25 cellular contexts compared by ENCODE assay signal in genomic region chr12:53932915-53933314, GRCh38. TPM values are rescaled to one million over a fixed set of nuclear protein-coding genes. Genes with fewer than 3 reads are reported as not detected.
DNase-seq lines count a peak whose midpoint lies in the region; ATAC-seq, FAIRE-seq and TF ChIP-seq lines count a peak whose summit lies in the region.
"Had no signal": no experiment of that assay in that cellular context is flagged by ENCODE, and none has a peak within 500 bp of the region (broad histone marks: within the 10 kb centered on the region; RNA-seq: fewer than 3 reads in every experiment).

No MANE protein-coding gene starts in this region.

- no peaks in the 10 kb centered on the region for H3K9me2 ChIP-seq in GM23338 (ENCODE audit: insufficient read depth)

- no peak overlapping the region for H3K18ac ChIP-seq in H1 (ENCODE audit: extremely low read depth, low read length)

- no peak overlapping the region for H4K91ac ChIP-seq in H1 (replicated peaks; ENCODE audit: insufficient read length, low read length)

- no peaks in the 10 kb centered on the region for H3K79me2 ChIP-seq in GM23338 (replicated peaks; ENCODE audit: insufficient read depth)
- H3K79me2 ChIP-seq in H1 (ENCODE audit: control insufficient read depth in 1 of 2, insufficient read depth in 2 of 2, low read length in 2 of 2) = no peaks in the 10 kb centered on the region

- H2BK12ac ChIP-seq in H1 (ENCODE audit: low read depth, low read length) = no peak overlapping the region

- H3K4ac ChIP-seq in H1 (replicated peaks; ENCODE audit: insufficient read length, low read depth, low read length) = no peak overlapping the region

- H3K27me3 ChIP-seq in GM23338 (ENCODE audit: insufficient read depth) (peaks cover 100% of the 10 kb centered on the region), Panc1 (ENCODE audit: control insufficient read depth, insufficient read depth, low read length) (no peaks in the 10 kb centered on the region), H1 (replicated peaks in 1 of 4; ENCODE audit: control insufficient read depth in 3 of 4, extremely low read depth in 1 of 4, insufficient read depth in 3 of 4, low read length in 3 of 4) (peaks cover 93 to 100% (median 99%) of the 10 kb centered on the region in 4 experiments)

- H3K9ac ChIP-seq in H1 (replicated peaks in 1 of 4; ENCODE audit: extremely low read depth in 1 of 4, low read depth in 3 of 4, low read length in 3 of 4) = no peak overlapping the region
- H3K9ac ChIP-seq: BLaER1 had no signal

- H3K36me3 ChIP-seq in GM23338 (ENCODE audit: insufficient read depth) = no peaks in the 10 kb centered on the region
- no peaks in the 10 kb centered on the region for H3K36me3 ChIP-seq in Panc1 (ENCODE audit: control insufficient read depth, insufficient read depth, low read length)
- H3K36me3 ChIP-seq in H1 (ENCODE audit: control insufficient read depth in 2 of 4, insufficient read depth in 4 of 4, low read length in 3 of 4) = peaks cover 0 to 2% (median 0%) of the 10 kb centered on the region in 4 experiments; a peak in 1 of 8 replicates
- H3K36me3 ChIP-seq: BE2C, BLaER1 had no signal

- no peak overlapping the region for H4K8ac ChIP-seq in H1 (ENCODE audit: extremely low read depth, insufficient read depth, low read length)

- H4K5ac ChIP-seq in H1 (ENCODE audit: insufficient read length, low read depth, low read length) = no peak overlapping the region

- H3K79me1 ChIP-seq in H1 (ENCODE audit: low read depth, low read length) = no peaks in the 10 kb centered on the region

- H3K36me3 Mint-ChIP-seq in GM23338 (ENCODE audit: low read depth) (no peaks in the 10 kb centered on the region), osteocyte (ENCODE audit: unreplicated experiment) (no peaks in the 10 kb centered on the region)
- H3K36me3 Mint-ChIP-seq: CD8-positive, alpha-beta T cell had no signal

- no peak overlapping the region for H3K4me3 Mint-ChIP-seq in GM23338
- H3K4me3 Mint-ChIP-seq in osteocyte (ENCODE audit: unreplicated experiment) = no peak overlapping the region
- H3K4me3 Mint-ChIP-seq: CD4-positive, alpha-beta T cell; CD8-positive, alpha-beta T cell had no signal

- H3K27ac ChIP-seq in GM23338 (ENCODE audit: low read depth) = no peak overlapping the region
- H3K27ac ChIP-seq in Panc1 (ENCODE audit: low read length) = peak overlapping the region; percentile 71; the same call in 1 of the 2 replicates
- no peak overlapping the region for H3K27ac ChIP-seq in H1 (ENCODE audit: low read depth, low read length)
- H3K27ac ChIP-seq: BLaER1, C4-2B had no signal

- TF ChIP-seq EP300 in H1 (IDR thresholded peaks at IDR 0.05; ENCODE audit: borderline replicate concordance in 1 of 2, low read depth in 2 of 2, low read length in 2 of 2) = no peak

- H3K4me1 ChIP-seq in GM23338 (ENCODE audit: insufficient read depth) = peaks cover 23% of the 10 kb centered on the region
- peaks cover 24% of the 10 kb centered on the region for H3K4me1 ChIP-seq in Panc1 (ENCODE audit: control insufficient read depth, insufficient read depth, low read length)
- H3K4me1 ChIP-seq in H1 (replicated peaks in 1 of 4; ENCODE audit: control insufficient read depth in 3 of 4, insufficient read depth in 4 of 4, low read length in 3 of 4) = peaks cover 0 to 4% (median 2%) of the 10 kb centered on the region in 4 experiments; a peak in 4 of 7 replicates
- H3K4me1 ChIP-seq: BE2C, BLaER1 had no signal

- H3K27ac Mint-ChIP-seq in GM23338 (no peak overlapping the region), osteocyte (ENCODE audit: unreplicated experiment) (no peak overlapping the region)
- H3K27ac Mint-ChIP-seq: CD4-positive, alpha-beta T cell; CD8-positive, alpha-beta T cell had no signal

- TF ChIP-seq CTCF in GM23338 (conservative IDR thresholded peaks at IDR 0.05; ENCODE audit: low read depth in 2 of 2) (no peak), Panc1 (IDR thresholded peaks at IDR 0.05) (no peak), H1 (IDR thresholded peaks at IDR 0.05; ENCODE audit: control extremely low read depth in 1 of 3, insufficient read depth in 1 of 3, low read depth in 1 of 3, low read length in 3 of 3) (no peak), osteocyte (IDR thresholded peaks at IDR 0.05) (no peak)

- H2BK15ac ChIP-seq in H1 (ENCODE audit: low read length) = no peak overlapping the region

- TF ChIP-seq RAD21 in H1 (IDR thresholded peaks at IDR 0.05 in 1 of 2, conservative IDR thresholded peaks at IDR 0.05 in 1 of 2; ENCODE audit: low read depth in 2 of 2, low read length in 2 of 2) = no peak

- no peak overlapping the region for H2BK20ac ChIP-seq in H1 (ENCODE audit: low read length)

- H3K9me3 Mint-ChIP-seq in GM23338 (peaks cover 6% of the 10 kb centered on the region; the same call in 2 of the 3 replicates), osteocyte (ENCODE audit: unreplicated experiment) (no peaks in the 10 kb centered on the region)
- H3K9me3 Mint-ChIP-seq: CD4-positive, alpha-beta T cell had no signal

- H3K27me3 Mint-ChIP-seq in GM23338 (ENCODE audit: insufficient read depth, low read depth, poor library complexity) (peaks cover 100% of the 10 kb centered on the region), osteocyte (ENCODE audit: unreplicated experiment) (peaks cover 95% of the 10 kb centered on the region)

- intact Hi-C loops in Panc1 (cut with micrococcal nuclease; ENCODE audit: unreplicated experiment) = no loop called here

- H2AK5ac ChIP-seq in H1 (ENCODE audit: low read depth, low read length) = no peak overlapping the region

- no peaks in the 10 kb centered on the region for H3K9me3 ChIP-seq in Panc1 (ENCODE audit: control insufficient read depth, insufficient read depth, low read depth, low read length)
- H3K9me3 ChIP-seq in H1 (ENCODE audit: insufficient read depth in 2 of 2, low read depth in 1 of 2, low read length in 1 of 2) = no peaks in the 10 kb centered on the region
- H3K9me3 ChIP-seq: BE2C, Caco-2 had no signal

- H3K23me2 ChIP-seq in H1 (ENCODE audit: low read depth, low read length) = no peaks in the 10 kb centered on the region; the same call in 1 of the 2 replicates

- TF ChIP-seq POLR2A in H1 (IDR thresholded peaks at IDR 0.05; ENCODE audit: control extremely low read depth in 1 of 2, low read depth in 2 of 2, low read length in 2 of 2) (no peak), erythroblast (IDR thresholded peaks at IDR 0.05; ENCODE audit: low read length) (no peak)

- no peak overlapping the region for H3K56ac ChIP-seq in H1 (replicated peaks; ENCODE audit: insufficient read length, low read depth, low read length)

- FAIRE-seq in H1 (lab: Jason Lieb, UNC) = no peak
- FAIRE-seq: A204.1, D721Med, G401.6, GM12891, GM19239 had no signal

- no peak overlapping the region for H3K14ac ChIP-seq in H1 (ENCODE audit: insufficient read length)

- CTCF ChIA-PET in Panc1 (lab: Charles Lee) = no interaction called here
- CTCF ChIA-PET in H1 (lab: Charles Lee; ENCODE audit: partially characterized antibody) = interaction anchor here (1.3 to 1.8 kb wide), 3 partner anchors 39 to 187 kb away, joined by 3 to 4 read pairs (median 3); partner anchors contain the start of gene HOXC5

- H3K4me3 ChIP-seq in GM23338 = no peak overlapping the region
- H3K4me3 ChIP-seq in Panc1 (ENCODE audit: low read depth in 2 of 2, low read length in 2 of 2) = no peak overlapping the region
- H3K4me3 ChIP-seq in H1 (ENCODE audit: extremely low read depth in 1 of 4, insufficient read depth in 2 of 4, low read depth in 3 of 4, low read length in 4 of 4) = no peak overlapping the region
- H3K4me3 ChIP-seq: BLaER1 had no signal

- H3K4me2 ChIP-seq in GM23338 (no peak overlapping the region), H1 (ENCODE audit: insufficient read depth in 1 of 2, low read depth in 2 of 2, low read length in 2 of 2) (no peak overlapping the region)
- H3K4me2 ChIP-seq: BLaER1 had no signal

- peaks cover 21% of the 10 kb centered on the region for H3K4me1 Mint-ChIP-seq in GM23338
- H3K4me1 Mint-ChIP-seq in osteocyte (ENCODE audit: unreplicated experiment) = peaks cover 7% of the 10 kb centered on the region

- H3F3A ChIP-seq in GM23338 (replicated peaks; ENCODE audit: low read depth) = peaks cover 28% of the 10 kb centered on the region

- no peak overlapping the region for H2BK120ac ChIP-seq in H1 (replicated peaks; ENCODE audit: low read depth, low read length)

- DNase-seq in GM23338 (ENCODE audit: low spot score) (no peak), Panc1 (ENCODE audit: low read depth, low spot score) (no peak), H1 (ENCODE audit: low read depth in 1 of 2, low spot score in 2 of 2) (peak in 1 of 2 experiments; percentile 17), osteocyte (ENCODE audit: extremely low spot score, unreplicated experiment) (peak; percentile 32), NCI-H2227 (lab: John Stamatoyannopoulos, UW; ENCODE audit: unreplicated experiment) (no peak), NCI-H774 (lab: John Stamatoyannopoulos, UW) (no peak), erythroblast (lab: John Stamatoyannopoulos, UW) (no peak), kidney glomerular epithelial cell (lab: John Stamatoyannopoulos, UW) (no peak)
- DNase-seq: 8988T; ACHN; BE2C; Caco-2; Calu3; CD4-positive, alpha-beta T cell; CD8-positive, alpha-beta T cell; DMS79 treated with DMSO at 0.1 percent for 48 hours; GF-D8 had no signal

- H4K20me1 ChIP-seq in GM23338 (replicated peaks; ENCODE audit: insufficient read depth) (peaks cover 60% of the 10 kb centered on the region), H1 (replicated peaks in 1 of 2; ENCODE audit: control insufficient read depth in 1 of 2, insufficient read depth in 2 of 2, low read length in 2 of 2) (peaks cover 15 to 24% of the 10 kb centered on the region in 2 experiments)

- 60% methylated on average over 4 of the region's 4 CpGs; no CpG with 5 or more reads in 1 of the 2 experiments for WGBS in H1 (ENCODE audit: extremely low coverage in 1 of 2, insufficient coverage in 1 of 2, insufficient read length in 1 of 2, insufficient replicate concordance in 2 of 2, low coverage in 1 of 2, low lambda C conversion rate in 2 of 2, missing lambda C conversion rate in 1 of 2), 2 experiments

- H2AFZ ChIP-seq in GM23338 (no peak overlapping the region), H1 (ENCODE audit: low read length) (no peak overlapping the region)

- no peak overlapping the region for H2BK5ac ChIP-seq in H1 (ENCODE audit: low read depth, low read length)

- no peak overlapping the region for H3K23ac ChIP-seq in H1 (ENCODE audit: insufficient read length)

- POLR2A ChIA-PET in Panc1 (lab: Charles Lee) = no interaction called here
- POLR2A ChIA-PET in H1 (lab: Charles Lee; ENCODE audit: partially characterized antibody) = no interaction called here

- in situ Hi-C loops in Panc1 (cut with HindIII; ENCODE audit: low pct_unique_long_range_greater_than_20kb, low sequenced_read_pairs) = no loop called here

- ATAC-seq in GM23338 = no peak
- no peak for ATAC-seq in Panc1
- ATAC-seq: CD8-positive, alpha-beta T cell had no signal

- BruUV-seq in Panc1 (replicated peaks; lab: Mats Ljungman, UMichigan) = no TSS peak

RNA-seq across cellular contexts. Expression of gene HOXC13, which starts 5.7 kb away (rescaled TPM):
- total RNA-seq in GM23338 (2014; rRNA removed; shearing (Covaris generic)) = 0.10 TPM in 1 of 2 replicates, not detected in the other
- polyA plus RNA-seq in GM23338 (2016; fragmentation: Nextera tagmentation; extraction: Ambion mirVana) = not detected in 2 replicates
- 93.5 TPM for total RNA-seq in Panc1 (2021; ENCODE audit: unreplicated experiment)
- polyA plus RNA-seq in Panc1 (2012; ENCODE audit: insufficient read length) = 125 TPM
- total RNA-seq in H1 (2021; fragmentation: NEBNext Ultra II Directional; extraction: Animal tissue kit (Norgen Biotek cat#: 25700)) = 0.13 TPM in 1 of 2 replicates, not detected in the other
- polyA plus RNA-seq in H1 (2011; rRNA removed) = 0.02 TPM in 1 of 2 replicates, not detected in the other
- not detected for polyA plus RNA-seq in H1 (2011; cell fraction: cytosol; rRNA removed)
- not detected for polyA plus RNA-seq in H1 (2011; cell fraction: nucleus; rRNA removed)
- polyA plus RNA-seq in H1 (2012, experiment 1 of 2) = not detected in 4 replicates
- polyA plus RNA-seq in H1 (2012, experiment 2 of 2) = 0.10 TPM
- polyA plus RNA-seq in H1 (2013, experiment 1 of 2) = 0.02 TPM
- not detected for polyA plus RNA-seq in H1 (2013, experiment 2 of 2)
- not detected in 2 replicates for polyA minus RNA-seq in H1 (2011; rRNA and poly(A)+ RNA removed)
- polyA minus RNA-seq in H1 (2011; cell fraction: cytosol; rRNA and poly(A)+ RNA removed) = not detected
- not detected for polyA minus RNA-seq in H1 (2011; cell fraction: nucleus; rRNA and poly(A)+ RNA removed)
- total RNA-seq in osteocyte = not detected in 2 replicates
- total RNA-seq: Calu3; CD4-positive, alpha-beta T cell; CD8-positive, alpha-beta T cell had no signal
- polyA plus RNA-seq: AG04450 had no signal

RNA-seq across cellular contexts. Expression of gene HOXC12, which starts 21.8 kb away (rescaled TPM):
- total RNA-seq in GM23338 (2014; rRNA removed; shearing (Covaris generic)) = not detected in 2 replicates
- polyA plus RNA-seq in GM23338 (2016; fragmentation: Nextera tagmentation; extraction: Ambion mirVana) = not detected in 2 replicates
- total RNA-seq in Panc1 (2021; ENCODE audit: unreplicated experiment) = 5.1 TPM
- polyA plus RNA-seq in Panc1 (2012; ENCODE audit: insufficient read length) = 15.1 TPM
- not detected in 2 replicates for total RNA-seq in H1 (2021; fragmentation: NEBNext Ultra II Directional; extraction: Animal tissue kit (Norgen Biotek cat#: 25700))
- polyA plus RNA-seq in H1 (2011; rRNA removed) = not detected in 2 replicates
- not detected for polyA plus RNA-seq in H1 (2011; cell fraction: cytosol; rRNA removed)
- not detected for polyA plus RNA-seq in H1 (2011; cell fraction: nucleus; rRNA removed)
- polyA plus RNA-seq in H1 (2012, experiment 1 of 2) = not detected in 4 replicates
- not detected for polyA plus RNA-seq in H1 (2012, experiment 2 of 2)
- polyA plus RNA-seq in H1 (2013, experiment 1 of 2) = not detected
- not detected for polyA plus RNA-seq in H1 (2013, experiment 2 of 2)
- not detected in 2 replicates for polyA minus RNA-seq in H1 (2011; rRNA and poly(A)+ RNA removed)
- not detected for polyA minus RNA-seq in H1 (2011; cell fraction: cytosol; rRNA and poly(A)+ RNA removed)
- polyA minus RNA-seq in H1 (2011; cell fraction: nucleus; rRNA and poly(A)+ RNA removed) = not detected
- total RNA-seq in osteocyte = not detected in 2 replicates
- total RNA-seq: Calu3; CD4-positive, alpha-beta T cell; CD8-positive, alpha-beta T cell had no signal
- polyA plus RNA-seq: AG04450 had no signal

RNA-seq across cellular contexts. Expression of gene HOXC11, which starts 40.0 kb away (rescaled TPM):
- total RNA-seq in GM23338 (2014; rRNA removed; shearing (Covaris generic)) = not detected in 2 replicates
- polyA plus RNA-seq in GM23338 (2016; fragmentation: Nextera tagmentation; extraction: Ambion mirVana) (not detected in 2 replicates), H1 (2011; rRNA removed) (not detected in 2 replicates)
- total RNA-seq in Panc1 (2021; ENCODE audit: unreplicated experiment) (17.0 TPM), osteocyte (not detected in 2 replicates)
- polyA plus RNA-seq in Panc1 (2012; ENCODE audit: insufficient read length) = 19.6 TPM
- not detected in 2 replicates for total RNA-seq in H1 (2021; fragmentation: NEBNext Ultra II Directional; extraction: Animal tissue kit (Norgen Biotek cat#: 25700))
- not detected for polyA plus RNA-seq in H1 (2011; cell fraction: cytosol; rRNA removed)
- not detected for polyA plus RNA-seq in H1 (2011; cell fraction: nucleus; rRNA removed)
- polyA plus RNA-seq in H1 (2012, experiment 1 of 2) = not detected in 4 replicates
- not detected for polyA plus RNA-seq in H1 (2012, experiment 2 of 2)
- polyA plus RNA-seq in H1 (2013, experiment 1 of 2) = not detected
- polyA plus RNA-seq in H1 (2013, experiment 2 of 2) = not detected
- polyA minus RNA-seq in H1 (2011; rRNA and poly(A)+ RNA removed) = not detected in 2 replicates
- polyA minus RNA-seq in H1 (2011; cell fraction: cytosol; rRNA and poly(A)+ RNA removed) = 0.88 TPM
- 0.40 TPM for polyA minus RNA-seq in H1 (2011; cell fraction: nucleus; rRNA and poly(A)+ RNA removed)
- total RNA-seq: Calu3; CD4-positive, alpha-beta T cell; CD8-positive, alpha-beta T cell had no signal
- polyA plus RNA-seq: AG04450 had no signal

RNA-seq across cellular contexts. Expression of gene HOTAIR, which starts 41.8 kb away (rescaled TPM):
- total RNA-seq in GM23338 (2014; rRNA removed; shearing (Covaris generic)) = not detected in 2 replicates
- not detected in 2 replicates for polyA plus RNA-seq in GM23338 (2016; fragmentation: Nextera tagmentation; extraction: Ambion mirVana)
- total RNA-seq in Panc1 (2021; ENCODE audit: unreplicated experiment) = 31.7 TPM
- 25.6 TPM for polyA plus RNA-seq in Panc1 (2012; ENCODE audit: insufficient read length)
- not detected in 2 replicates for total RNA-seq in H1 (2021; fragmentation: NEBNext Ultra II Directional; extraction: Animal tissue kit (Norgen Biotek cat#: 25700))
- polyA plus RNA-seq in H1 (2011; rRNA removed) = not detected in 2 replicates
- not detected for polyA plus RNA-seq in H1 (2011; cell fraction: cytosol; rRNA removed)
- not detected for polyA plus RNA-seq in H1 (2011; cell fraction: nucleus; rRNA removed)
- not detected in 4 replicates for polyA plus RNA-seq in H1 (2012, experiment 1 of 2)
- polyA plus RNA-seq in H1 (2012, experiment 2 of 2) = not detected
- not detected for polyA plus RNA-seq in H1 (2013, experiment 1 of 2)
- not detected for polyA plus RNA-seq in H1 (2013, experiment 2 of 2)
- polyA minus RNA-seq in H1 (2011; rRNA and poly(A)+ RNA removed) = not detected in 2 replicates
- polyA minus RNA-seq in H1 (2011; cell fraction: cytosol; rRNA and poly(A)+ RNA removed) = not detected
- not detected for polyA minus RNA-seq in H1 (2011; cell fraction: nucleus; rRNA and poly(A)+ RNA removed)
- not detected in 2 replicates for total RNA-seq in osteocyte
- total RNA-seq: Calu3; CD4-positive, alpha-beta T cell; CD8-positive, alpha-beta T cell had no signal
- polyA plus RNA-seq: AG04450 had no signal

RNA-seq across cellular contexts. Expression of gene HOXC10, which starts 52.0 kb away (rescaled TPM):
- not detected in 2 replicates for total RNA-seq in GM23338 (2014; rRNA removed; shearing (Covaris generic))
- polyA plus RNA-seq in GM23338 (2016; fragmentation: Nextera tagmentation; extraction: Ambion mirVana) = not detected in 2 replicates
- total RNA-seq in Panc1 (2021; ENCODE audit: unreplicated experiment) = 154 TPM
- 178 TPM for polyA plus RNA-seq in Panc1 (2012; ENCODE audit: insufficient read length)
- not detected in 2 replicates for total RNA-seq in H1 (2021; fragmentation: NEBNext Ultra II Directional; extraction: Animal tissue kit (Norgen Biotek cat#: 25700))
- not detected in 2 replicates for polyA plus RNA-seq in H1 (2011; rRNA removed)
- not detected for polyA plus RNA-seq in H1 (2011; cell fraction: cytosol; rRNA removed)
- polyA plus RNA-seq in H1 (2011; cell fraction: nucleus; rRNA removed) = not detected
- not detected in 4 replicates for polyA plus RNA-seq in H1 (2012, experiment 1 of 2)
- polyA plus RNA-seq in H1 (2012, experiment 2 of 2) = 0.20 TPM
- not detected for polyA plus RNA-seq in H1 (2013, experiment 1 of 2)
- polyA plus RNA-seq in H1 (2013, experiment 2 of 2) = not detected
- not detected in 2 replicates for polyA minus RNA-seq in H1 (2011; rRNA and poly(A)+ RNA removed)
- polyA minus RNA-seq in H1 (2011; cell fraction: cytosol; rRNA and poly(A)+ RNA removed) = not detected
- not detected for polyA minus RNA-seq in H1 (2011; cell fraction: nucleus; rRNA and poly(A)+ RNA removed)
- total RNA-seq in osteocyte = not detected in 2 replicates
- total RNA-seq: CD4-positive, alpha-beta T cell; CD8-positive, alpha-beta T cell had no signal
- polyA plus RNA-seq: AG04450 had no signal

Comparison
In these comparisons a context has a peak if more than half of its experiments do, and no peak if none do; other contexts are left out.
1. RNA of gene HOXC13, which starts 5.7 kb away (total RNA-seq): 93.5 TPM in Panc1 (single experiment); 0.10 TPM in GM23338, 0.13 TPM in H1 and not detected in osteocyte; every median in the first group is over 10 times any median in the second.
2. RNA of gene HOXC11, which starts 40.0 kb away (total RNA-seq): 17.0 TPM in Panc1 (single experiment); not detected in GM23338, not detected in H1 and not detected in osteocyte; every median in the first group is over 10 times any median in the second.